In the genomic region with DNA sequence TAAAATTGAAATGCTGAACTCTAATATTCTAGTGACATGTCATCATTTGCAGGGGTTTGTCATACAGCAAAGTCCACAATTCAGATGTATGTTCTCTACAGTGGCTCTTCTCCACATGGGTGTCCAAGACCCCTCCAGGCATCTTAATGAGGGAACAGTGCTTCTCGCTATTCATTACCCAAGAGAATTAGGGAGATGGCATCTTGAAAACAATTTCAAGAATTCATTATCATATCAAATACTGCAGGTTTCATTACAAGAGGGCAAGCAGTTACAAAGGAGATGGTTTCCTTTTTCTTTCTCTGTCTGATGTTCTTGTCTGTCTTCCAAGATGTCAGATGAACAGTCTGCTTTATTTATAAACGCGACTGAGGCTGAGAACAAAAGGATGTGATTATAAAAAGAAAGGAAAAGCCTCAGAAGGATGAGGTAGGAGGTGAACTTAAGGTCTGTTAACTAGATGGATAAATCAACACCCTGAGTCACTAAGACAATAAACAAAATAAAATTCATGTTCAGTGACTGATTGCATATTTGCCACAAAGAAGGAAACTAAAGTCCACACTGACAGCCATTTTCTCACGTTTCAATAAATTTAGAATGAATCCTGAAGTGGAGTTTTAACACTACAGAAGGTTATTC, we compare ENCODE assay signal across 1 cellular context.
A peak's percentile ranks its signal among the peaks of the same experiment; 100 is the strongest.
TF ChIP-seq lines count a peak whose summit lies in the region.

No MANE protein-coding gene starts in this region.

TF ChIP-seq in endothelial cell of umbilical vein, 7 proteins besides CTCF, POLR2A, EP300 and RAD21:
- TF ChIP-seq JUN (IDR thresholded peaks at IDR 0.05; ENCODE audit: borderline replicate concordance, insufficient read depth, insufficient read length, low read depth) (peak; percentile 12), MYC (IDR thresholded peaks at IDR 0.05; ENCODE audit: low read depth, low read length) (no peak), FOS (IDR thresholded peaks at IDR 0.05; ENCODE audit: borderline replicate concordance, insufficient read depth, low read length) (peak; percentile 52), GATA2 (IDR thresholded peaks at IDR 0.05; ENCODE audit: insufficient read depth, insufficient read length, low read depth, low read length) (no peak)
- TF ChIP-seq, protein P1, sequence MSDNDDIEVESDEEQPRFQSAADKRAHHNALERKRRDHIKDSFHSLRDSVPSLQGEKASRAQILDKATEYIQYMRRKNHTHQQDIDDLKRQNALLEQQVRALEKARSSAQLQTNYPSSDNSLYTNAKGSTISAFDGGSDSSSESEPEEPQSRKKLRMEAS (IDR thresholded peaks at IDR 0.05; ENCODE audit: insufficient read depth, insufficient read length): no peak
